8 cellular contexts compared by ENCODE assay signal in genomic region chr1:161177112-161177935, GRCh38. TPM values are rescaled to one million over a fixed set of nuclear protein-coding genes. Genes with fewer than 3 reads are reported as not detected.
DNase-seq lines count a peak whose midpoint lies in the region; ATAC-seq and TF ChIP-seq lines count a peak whose summit lies in the region.

Gene B4GALT3, minus strand, starts transcription at chr1:161177507. Its CDS starts 1,447 bp downstream, at chr1:161176060.

- peak within 1 kb of the TSS; percentile 71 to 86 (median 80) for H3K27ac ChIP-seq in right lobe of liver

- WGBS in right lobe of liver (ENCODE audit: insufficient coverage, low coverage, low lambda C conversion rate, missing lambda C conversion rate) = 3% methylated on average over 35 of the region's 50 CpGs

- no peaks in the 10 kb centered on the region for H3K9me3 Mint-ChIP-seq in activated CD4-positive, alpha-beta memory T cell treated with anti-CD3 and anti-CD28 coated beads, Interleukin-2, amount 10 ng/mL, durations not matched to agents 7 days and 5 days

- peak within 1 kb of the TSS; percentile 97 for H3K4me3 Mint-ChIP-seq in activated CD4-positive, alpha-beta memory T cell treated with anti-CD3 and anti-CD28 coated beads, Interleukin-2, amount 10 ng/mL, durations not matched to agents 7 days and 5 days

- peak; percentile 92 for DNase-seq in CD1c-positive myeloid dendritic cell (ENCODE audit: extremely low spot score)
- peak; percentile 86 for DNase-seq in NCI-H82 treated with DMSO at 0.1 percent for 48 hours (lab: John Stamatoyannopoulos, UW; ENCODE audit: unreplicated experiment)
- DNase-seq in activated CD4-positive, alpha-beta memory T cell treated with anti-CD3 and anti-CD28 coated beads, Interleukin-2, amount 10 ng/mL, durations not matched to agents 7 days and 5 days = peak; percentile 94
- peak in 1 of 2 donors; percentile 80 for DNase-seq in dermis microvascular lymphatic vessel endothelial cell (ENCODE audit: low read depth in 2 of 2)
- DNase-seq in right lobe of liver = peak; percentile 93 to 94 (median 94)
- DNase-seq in stimulated activated CD4-positive, alpha-beta T cell treated with anti-CD3 and anti-CD28 coated beads, Interleukin-4, amount 100 ng/mL, for 24 hours = peak; percentile 95

- H3K36me3 ChIP-seq in right lobe of liver = peaks cover 0 to 22% (median 6%) of the 10 kb centered on the region in 4 donors

- peak within 1 kb of the TSS; percentile 96 for H3K27ac Mint-ChIP-seq in activated CD4-positive, alpha-beta memory T cell treated with anti-CD3 and anti-CD28 coated beads, Interleukin-2, amount 10 ng/mL, durations not matched to agents 7 days and 5 days

- peak within 1 kb of the TSS; percentile 72 to 93 (median 73) for H3K4me3 ChIP-seq in right lobe of liver

- CTCF ChIA-PET in activated CD4-positive, alpha-beta memory T cell treated with anti-CD3 and anti-CD28 coated beads, Interleukin-2, amount 10 ng/mL, durations not matched to agents 7 days and 5 days (lab: Charles Lee) = interaction anchor here (0.5 to 2.3 kb wide), 6 partner anchors 12 to 133 kb away, joined by 3 to 30 read pairs (median 7); partner anchors contain the start of genes PPOX and TOMM40L

- H3K9me3 ChIP-seq in right lobe of liver = no peaks in the 10 kb centered on the region

- TF ChIP-seq CTCF in right lobe of liver (IDR thresholded peaks at IDR 0.05) = peak; percentile 23 to 48 (median 34)

- POLR2A ChIA-PET in activated CD4-positive, alpha-beta memory T cell treated with anti-CD3 and anti-CD28 coated beads, Interleukin-2, amount 10 ng/mL, durations not matched to agents 7 days and 5 days (lab: Charles Lee) = interaction anchor here (0.7 to 3.3 kb wide), 15 partner anchors 9 to 114 kb away, joined by 3 to 69 read pairs (median 6); partner anchors contain the start of genes NDUFS2, NIT1, PFDN2 and PPOX

- H3K27me3 Mint-ChIP-seq in activated CD4-positive, alpha-beta memory T cell treated with anti-CD3 and anti-CD28 coated beads, Interleukin-2, amount 10 ng/mL, durations not matched to agents 7 days and 5 days = no peaks in the 10 kb centered on the region

- peaks cover 47% of the 10 kb centered on the region for H3K36me3 Mint-ChIP-seq in activated CD4-positive, alpha-beta memory T cell treated with anti-CD3 and anti-CD28 coated beads, Interleukin-2, amount 10 ng/mL, durations not matched to agents 7 days and 5 days (ENCODE audit: low read depth)

- peaks cover 0 to 24% (median 7%) of the 10 kb centered on the region in 4 donors for H3K4me1 ChIP-seq in right lobe of liver

- intact Hi-C loops in right lobe of liver (cut with DNase I) = no loop called here

- no peaks in the 10 kb centered on the region for H3K27me3 ChIP-seq in right lobe of liver

- peak; percentile 79 for ATAC-seq in GM19397 (IDR thresholded peaks at IDR 0.05; ENCODE audit: unreplicated experiment)
- peak; percentile 60 for ATAC-seq in HG03565 (IDR thresholded peaks at IDR 0.05; ENCODE audit: unreplicated experiment)
- peak; percentile 95 to 97 (median 96) for ATAC-seq in right lobe of liver

- peaks cover 78% of the 10 kb centered on the region for H3K4me1 Mint-ChIP-seq in activated CD4-positive, alpha-beta memory T cell treated with anti-CD3 and anti-CD28 coated beads, Interleukin-2, amount 10 ng/mL, durations not matched to agents 7 days and 5 days

- peak; percentile 81 for TF ChIP-seq POLR2A in right lobe of liver (IDR thresholded peaks at IDR 0.05)

RNA-seq across cellular contexts. Expression of gene B4GALT3, which starts in this region (rescaled TPM):
- total RNA-seq in activated CD4-positive, alpha-beta memory T cell treated with anti-CD3 and anti-CD28 coated beads, Interleukin-2, amount 10 ng/mL, durations not matched to agents 7 days and 5 days = 10 to 100 TPM; 55.0 to 56.7 TPM
- total RNA-seq in dermis microvascular lymphatic vessel endothelial cell (17.5 and 28.6 TPM in 2 replicates), right lobe of liver (10 to 100 TPM; 10.9 to 21.1 (median 13.1) TPM)
